ENCODE assay signal across 1 cellular context in genomic region chr16:8885674-8886592, GRCh38.
TF ChIP-seq lines count a peak whose summit lies in the region.

No MANE protein-coding gene starts in this region.

TF ChIP-seq in HepG2, 621 proteins besides CTCF, POLR2A, EP300 and RAD21 (continued from another document):
- TF ChIP-seq, protein P1, sequence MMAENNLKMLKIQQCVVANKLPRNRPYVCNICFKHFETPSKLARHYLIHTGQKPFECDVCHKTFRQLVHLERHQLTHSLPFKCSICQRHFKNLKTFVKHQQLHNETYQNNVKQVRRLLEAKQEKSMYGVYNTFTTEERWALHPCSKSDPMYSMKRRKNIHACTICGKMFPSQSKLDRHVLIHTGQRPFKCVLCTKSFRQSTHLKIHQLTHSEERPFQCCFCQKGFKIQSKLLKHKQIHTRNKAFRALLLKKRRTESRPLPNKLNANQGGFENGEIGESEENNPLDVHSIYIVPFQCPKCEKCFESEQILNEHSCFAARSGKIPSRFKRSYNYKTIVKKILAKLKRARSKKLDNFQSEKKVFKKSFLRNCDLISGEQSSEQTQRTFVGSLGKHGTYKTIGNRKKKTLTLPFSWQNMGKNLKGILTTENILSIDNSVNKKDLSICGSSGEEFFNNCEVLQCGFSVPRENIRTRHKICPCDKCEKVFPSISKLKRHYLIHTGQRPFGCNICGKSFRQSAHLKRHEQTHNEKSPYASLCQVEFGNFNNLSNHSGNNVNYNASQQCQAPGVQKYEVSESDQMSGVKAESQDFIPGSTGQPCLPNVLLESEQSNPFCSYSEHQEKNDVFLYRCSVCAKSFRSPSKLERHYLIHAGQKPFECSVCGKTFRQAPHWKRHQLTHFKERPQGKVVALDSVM (CRISPR knock-in tag; IDR thresholded peaks at IDR 0.05) = no peak
- TF ChIP-seq ZNF549 (CRISPR knock-in tag; IDR thresholded peaks at IDR 0.05) (no peak), NFKBIZ (CRISPR knock-in tag; IDR thresholded peaks at IDR 0.05) (no peak), ZNF350 (CRISPR knock-in tag; IDR thresholded peaks at IDR 0.05; ENCODE audit: borderline replicate concordance, low read depth) (no peak; the same call in 1 of the 2 replicates), ZBTB46 (CRISPR knock-in tag; IDR thresholded peaks at IDR 0.05; ENCODE audit: borderline replicate concordance) (no peak), NR1H2 (CRISPR knock-in tag; IDR thresholded peaks at IDR 0.05; ENCODE audit: borderline replicate concordance, low read depth) (no peak; the same call in 1 of the 2 replicates), MAFK (conservative IDR thresholded peaks at IDR 0.05 in 1 of 2, IDR thresholded peaks at IDR 0.05 in 1 of 2; ENCODE audit: low read length in 2 of 2) (no peak), ZNF552 (CRISPR knock-in tag; IDR thresholded peaks at IDR 0.05; ENCODE audit: borderline replicate concordance) (no peak), HOXA5 (CRISPR knock-in tag; IDR thresholded peaks at IDR 0.05) (no peak), ZNF280B (CRISPR knock-in tag; IDR thresholded peaks at IDR 0.05; ENCODE audit: borderline replicate concordance) (0 out of 2 replicates have a peak, but pooled peaks have one; percentile 51), HNRNPK (IDR thresholded peaks at IDR 0.05; ENCODE audit: low read depth, low read length, poor library complexity, severe bottlenecking) (no peak), ZNF343 (CRISPR knock-in tag; IDR thresholded peaks at IDR 0.05) (no peak; the same call in 1 of the 2 replicates), TCF7 (IDR thresholded peaks at IDR 0.05; ENCODE audit: low read depth) (no peak), ZNF253 (CRISPR knock-in tag; IDR thresholded peaks at IDR 0.05; ENCODE audit: borderline replicate concordance) (no peak), GMEB2 (CRISPR knock-in tag; IDR thresholded peaks at IDR 0.05; ENCODE audit: low read depth) (no peak), RFXANK (CRISPR knock-in tag; IDR thresholded peaks at IDR 0.05) (no peak), ZNF512 (CRISPR knock-in tag; IDR thresholded peaks at IDR 0.05) (no peak), RAD51 (IDR thresholded peaks at IDR 0.05; ENCODE audit: borderline replicate concordance) (no peak), RERE (CRISPR knock-in tag; IDR thresholded peaks at IDR 0.05; ENCODE audit: low read depth) (no peak), BORCS8-MEF2B (CRISPR knock-in tag; IDR thresholded peaks at IDR 0.05) (no peak), GTF2F1 (IDR thresholded peaks at IDR 0.05; ENCODE audit: low read length) (no peak), AKAP8 (CRISPR knock-in tag; IDR thresholded peaks at IDR 0.05) (peak; percentile 17; the same call in 1 of the 2 replicates), ZNF83 (CRISPR knock-in tag; IDR thresholded peaks at IDR 0.05; ENCODE audit: borderline replicate concordance) (no peak), ZFX (CRISPR knock-in tag; IDR thresholded peaks at IDR 0.05; ENCODE audit: low read depth) (peak; percentile 46), GZF1 (CRISPR knock-in tag; IDR thresholded peaks at IDR 0.05) (no peak), RXRB (CRISPR knock-in tag; IDR thresholded peaks at IDR 0.05; ENCODE audit: borderline replicate concordance) (no peak), ZNF768 (CRISPR knock-in tag; IDR thresholded peaks at IDR 0.05) (no peak)
- TF ChIP-seq, protein P2, sequence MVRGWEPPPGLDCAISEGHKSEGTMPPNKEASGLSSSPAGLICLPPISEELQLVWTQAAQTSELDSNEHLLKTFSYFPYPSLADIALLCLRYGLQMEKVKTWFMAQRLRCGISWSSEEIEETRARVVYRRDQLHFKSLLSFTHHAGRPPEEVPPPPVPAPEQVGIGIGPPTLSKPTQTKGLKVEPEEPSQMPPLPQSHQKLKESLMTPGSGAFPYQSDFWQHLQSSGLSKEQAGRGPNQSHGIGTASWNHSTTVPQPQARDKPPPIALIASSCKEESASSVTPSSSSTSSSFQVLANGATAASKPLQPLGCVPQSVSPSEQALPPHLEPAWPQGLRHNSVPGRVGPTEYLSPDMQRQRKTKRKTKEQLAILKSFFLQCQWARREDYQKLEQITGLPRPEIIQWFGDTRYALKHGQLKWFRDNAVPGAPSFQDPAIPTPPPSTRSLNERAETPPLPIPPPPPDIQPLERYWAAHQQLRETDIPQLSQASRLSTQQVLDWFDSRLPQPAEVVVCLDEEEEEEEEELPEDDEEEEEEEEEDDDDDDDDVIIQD (CRISPR knock-in tag; IDR thresholded peaks at IDR 0.05; ENCODE audit: low read depth) = no peak
- TF ChIP-seq, protein P3, sequence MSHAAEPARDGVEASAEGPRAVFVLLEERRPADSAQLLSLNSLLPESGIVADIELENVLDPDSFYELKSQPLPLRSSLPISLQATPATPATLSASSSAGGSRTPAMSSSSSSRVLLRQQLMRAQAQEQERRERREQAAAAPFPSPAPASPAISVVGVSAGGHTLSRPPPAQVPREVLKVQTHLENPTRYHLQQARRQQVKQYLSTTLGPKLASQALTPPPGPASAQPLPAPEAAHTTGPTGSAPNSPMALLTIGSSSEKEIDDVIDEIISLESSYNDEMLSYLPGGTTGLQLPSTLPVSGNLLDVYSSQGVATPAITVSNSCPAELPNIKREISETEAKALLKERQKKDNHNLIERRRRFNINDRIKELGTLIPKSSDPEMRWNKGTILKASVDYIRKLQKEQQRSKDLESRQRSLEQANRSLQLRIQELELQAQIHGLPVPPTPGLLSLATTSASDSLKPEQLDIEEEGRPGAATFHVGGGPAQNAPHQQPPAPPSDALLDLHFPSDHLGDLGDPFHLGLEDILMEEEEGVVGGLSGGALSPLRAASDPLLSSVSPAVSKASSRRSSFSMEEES (CRISPR knock-in tag; IDR thresholded peaks at IDR 0.05) = no peak
- TF ChIP-seq, protein P4, sequence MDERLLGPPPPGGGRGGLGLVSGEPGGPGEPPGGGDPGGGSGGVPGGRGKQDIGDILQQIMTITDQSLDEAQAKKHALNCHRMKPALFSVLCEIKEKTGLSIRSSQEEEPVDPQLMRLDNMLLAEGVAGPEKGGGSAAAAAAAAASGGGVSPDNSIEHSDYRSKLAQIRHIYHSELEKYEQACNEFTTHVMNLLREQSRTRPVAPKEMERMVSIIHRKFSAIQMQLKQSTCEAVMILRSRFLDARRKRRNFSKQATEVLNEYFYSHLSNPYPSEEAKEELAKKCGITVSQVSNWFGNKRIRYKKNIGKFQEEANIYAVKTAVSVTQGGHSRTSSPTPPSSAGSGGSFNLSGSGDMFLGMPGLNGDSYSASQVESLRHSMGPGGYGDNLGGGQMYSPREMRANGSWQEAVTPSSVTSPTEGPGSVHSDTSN (CRISPR knock-in tag; IDR thresholded peaks at IDR 0.05) = no peak
- TF ChIP-seq, protein P5, sequence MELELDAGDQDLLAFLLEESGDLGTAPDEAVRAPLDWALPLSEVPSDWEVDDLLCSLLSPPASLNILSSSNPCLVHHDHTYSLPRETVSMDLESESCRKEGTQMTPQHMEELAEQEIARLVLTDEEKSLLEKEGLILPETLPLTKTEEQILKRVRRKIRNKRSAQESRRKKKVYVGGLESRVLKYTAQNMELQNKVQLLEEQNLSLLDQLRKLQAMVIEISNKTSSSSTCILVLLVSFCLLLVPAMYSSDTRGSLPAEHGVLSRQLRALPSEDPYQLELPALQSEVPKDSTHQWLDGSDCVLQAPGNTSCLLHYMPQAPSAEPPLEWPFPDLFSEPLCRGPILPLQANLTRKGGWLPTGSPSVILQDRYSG (CRISPR knock-in tag; IDR thresholded peaks at IDR 0.05) = no peak
- TF ChIP-seq, protein P6, sequence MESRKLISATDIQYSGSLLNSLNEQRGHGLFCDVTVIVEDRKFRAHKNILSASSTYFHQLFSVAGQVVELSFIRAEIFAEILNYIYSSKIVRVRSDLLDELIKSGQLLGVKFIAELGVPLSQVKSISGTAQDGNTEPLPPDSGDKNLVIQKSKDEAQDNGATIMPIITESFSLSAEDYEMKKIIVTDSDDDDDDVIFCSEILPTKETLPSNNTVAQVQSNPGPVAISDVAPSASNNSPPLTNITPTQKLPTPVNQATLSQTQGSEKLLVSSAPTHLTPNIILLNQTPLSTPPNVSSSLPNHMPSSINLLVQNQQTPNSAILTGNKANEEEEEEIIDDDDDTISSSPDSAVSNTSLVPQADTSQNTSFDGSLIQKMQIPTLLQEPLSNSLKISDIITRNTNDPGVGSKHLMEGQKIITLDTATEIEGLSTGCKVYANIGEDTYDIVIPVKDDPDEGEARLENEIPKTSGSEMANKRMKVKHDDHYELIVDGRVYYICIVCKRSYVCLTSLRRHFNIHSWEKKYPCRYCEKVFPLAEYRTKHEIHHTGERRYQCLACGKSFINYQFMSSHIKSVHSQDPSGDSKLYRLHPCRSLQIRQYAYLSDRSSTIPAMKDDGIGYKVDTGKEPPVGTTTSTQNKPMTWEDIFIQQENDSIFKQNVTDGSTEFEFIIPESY (CRISPR knock-in tag; IDR thresholded peaks at IDR 0.05) = no peak
TF ChIP-seq in HepG2: peak in this region for 117.
